ENCODE assay signal across 9 cellular contexts in the genomic region with DNA sequence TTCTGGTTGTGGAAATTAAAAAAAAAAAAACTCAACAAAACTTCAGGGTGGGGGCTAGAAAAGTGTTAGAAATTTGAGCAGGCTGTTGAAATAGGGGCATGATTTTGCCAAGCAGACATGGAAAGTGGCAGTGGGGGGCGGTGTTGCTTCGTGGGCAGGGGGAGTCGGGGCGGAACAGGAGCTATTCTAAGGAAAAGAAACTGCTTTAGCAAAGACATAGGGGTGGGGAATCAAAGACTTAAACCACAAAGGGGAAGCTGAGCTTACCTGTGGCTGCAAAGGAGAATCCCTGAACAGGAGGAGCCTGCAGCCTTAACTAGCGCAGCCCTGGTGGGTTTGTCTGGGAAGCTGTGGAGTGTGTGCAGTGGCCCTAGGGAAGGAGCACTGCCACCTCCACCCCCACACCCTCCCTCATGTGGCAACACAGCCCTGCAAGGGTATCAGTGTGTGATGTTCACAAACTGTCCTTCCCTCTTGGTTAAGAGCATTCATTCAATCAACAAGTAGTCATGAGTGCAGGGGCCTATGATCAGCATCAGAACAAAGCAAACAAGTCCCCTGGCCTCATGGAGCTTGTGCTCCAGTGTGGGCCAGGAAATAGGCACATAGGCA. TPM values are rescaled to one million over a fixed set of nuclear protein-coding genes. Genes with fewer than 3 reads are reported as not detected.
DNase-seq lines count a peak whose midpoint lies in the region; ATAC-seq and TF ChIP-seq lines count a peak whose summit lies in the region.
"Had no signal": no experiment of that assay in that cellular context is flagged by ENCODE, and none has a peak within 500 bp of the region (broad histone marks: within the 10 kb centered on the region; RNA-seq: fewer than 3 reads in every experiment).

No MANE protein-coding gene starts in this region.

- no peak overlapping the region for H3K4me3 ChIP-seq in DND-41 (ENCODE audit: low read depth in 1 of 2, low read length in 2 of 2)

- no TSS peak for BruUV-seq in Calu3 (replicated peaks; lab: Mats Ljungman, UMichigan)

- H3K4me1 Mint-ChIP-seq in IgD-negative memory B cell (peaks cover 58 to 68% (median 61%) of the 10 kb centered on the region in 3 donors), Calu3 (ENCODE audit: low read depth, unreplicated experiment) (peaks cover 33% of the 10 kb centered on the region)
- peaks cover 45% of the 10 kb centered on the region for H3K4me1 Mint-ChIP-seq in activated naive CD8-positive, alpha-beta T cell treated with anti-CD3 and anti-CD28 coated beads, Interleukin-2, amount 50 U/mL, for 24 hours

- no peak overlapping the region for H3K4me2 ChIP-seq in DND-41 (ENCODE audit: insufficient read depth, low read length)

- H3K27me3 ChIP-seq in DND-41 (ENCODE audit: insufficient read depth, low read length, poor library complexity): no peaks in the 10 kb centered on the region

- no peaks in the 10 kb centered on the region for H3K36me3 ChIP-seq in DND-41 (ENCODE audit: insufficient read depth, low read length)

- H3K36me3 Mint-ChIP-seq in IgD-negative memory B cell (peaks cover 8% of the 10 kb centered on the region), Calu3 (ENCODE audit: insufficient read depth, unreplicated experiment) (peaks cover 13% of the 10 kb centered on the region)
- peaks cover 30% of the 10 kb centered on the region for H3K36me3 Mint-ChIP-seq in activated naive CD8-positive, alpha-beta T cell treated with anti-CD3 and anti-CD28 coated beads, Interleukin-2, amount 50 U/mL, for 24 hours (ENCODE audit: low read depth)

- TF ChIP-seq CTCF in DND-41 (IDR thresholded peaks at IDR 0.05; ENCODE audit: borderline replicate concordance, extremely low read depth, low read length, poor library complexity, severe bottlenecking) (peak; percentile 34), Calu3 (IDR thresholded peaks at IDR 0.05; ENCODE audit: unreplicated experiment) (no peak)

- no peak overlapping the region for H2AFZ ChIP-seq in DND-41 (ENCODE audit: low read depth, low read length)

- H3K9me3 Mint-ChIP-seq in IgD-negative memory B cell (no peaks in the 10 kb centered on the region), Calu3 (ENCODE audit: low read depth, unreplicated experiment) (no peaks in the 10 kb centered on the region)
- H3K9me3 Mint-ChIP-seq in activated naive CD8-positive, alpha-beta T cell treated with anti-CD3 and anti-CD28 coated beads, Interleukin-2, amount 50 U/mL, for 24 hours: no peaks in the 10 kb centered on the region
- H3K9me3 Mint-ChIP-seq: activated naive CD4-positive, alpha-beta T cell treated with anti-CD3 and anti-CD28 coated beads, Interleukin-2, amount 50 U/mL, for 24 hours had no signal

- H3K4me1 ChIP-seq in DND-41 (ENCODE audit: insufficient read depth, low read length): no peaks in the 10 kb centered on the region

- H3K4me3 Mint-ChIP-seq in IgD-negative memory B cell (peak overlapping the region; percentile 5 to 88 (median 55)), Calu3 (ENCODE audit: low read depth, unreplicated experiment) (no peak overlapping the region)
- no peak overlapping the region for H3K4me3 Mint-ChIP-seq in activated naive CD8-positive, alpha-beta T cell treated with anti-CD3 and anti-CD28 coated beads, Interleukin-2, amount 50 U/mL, for 24 hours
- H3K4me3 Mint-ChIP-seq: activated naive CD4-positive, alpha-beta T cell treated with anti-CD3 and anti-CD28 coated beads, Interleukin-2, amount 50 U/mL, for 24 hours had no signal

- intact Hi-C loops in Calu3 (cut with micrococcal nuclease; ENCODE audit: unreplicated experiment): no loop called here

- no peak overlapping the region for H3K9ac ChIP-seq in DND-41 (ENCODE audit: low read depth, low read length)

- H3K27ac ChIP-seq in DND-41 (ENCODE audit: low read length): no peak overlapping the region

- DNase-seq in DND-41 (no peak), AML-193 (lab: John Stamatoyannopoulos, UW) (no peak), Calu3 (no peak), OCI-M2 (lab: John Stamatoyannopoulos, UW; ENCODE audit: unreplicated experiment) (no peak), NCI-H69 (lab: John Stamatoyannopoulos, UW) (no peak)
- DNase-seq in activated naive CD8-positive, alpha-beta T cell treated with anti-CD3 and anti-CD28 coated beads, Interleukin-2, amount 50 U/mL, for 24 hours: peak; percentile 54

- no peaks in the 10 kb centered on the region for H4K20me1 ChIP-seq in DND-41 (ENCODE audit: insufficient read depth, low read length)

- ATAC-seq in DND-41 (ENCODE audit: insufficient read depth, low read depth) (no peak), GM21390 (IDR thresholded peaks at IDR 0.05; ENCODE audit: unreplicated experiment) (peak; percentile 73)
- ATAC-seq in activated naive CD8-positive, alpha-beta T cell treated with anti-CD3 and anti-CD28 coated beads, Interleukin-2, amount 50 U/mL, for 24 hours: peak; percentile 44

- CTCF ChIA-PET in Calu3 (lab: Charles Lee): interaction anchor here (0.7 kb wide), 1 partner anchor 23 kb away, joined by 3 read pairs; no protein-coding TSS in a partner anchor

- H3K27me3 Mint-ChIP-seq in IgD-negative memory B cell (no peaks in the 10 kb centered on the region), Calu3 (ENCODE audit: unreplicated experiment) (no peaks in the 10 kb centered on the region)
- H3K27me3 Mint-ChIP-seq in activated naive CD8-positive, alpha-beta T cell treated with anti-CD3 and anti-CD28 coated beads, Interleukin-2, amount 50 U/mL, for 24 hours: no peaks in the 10 kb centered on the region
- H3K27me3 Mint-ChIP-seq: activated naive CD4-positive, alpha-beta T cell treated with anti-CD3 and anti-CD28 coated beads, Interleukin-2, amount 50 U/mL, for 24 hours had no signal

- no peaks in the 10 kb centered on the region for H3K79me2 ChIP-seq in DND-41 (ENCODE audit: insufficient read depth, low read length)

- H3K9me3 ChIP-seq in DND-41 (ENCODE audit: insufficient read depth, low read length, severe bottlenecking): no peaks in the 10 kb centered on the region

- H3K27ac Mint-ChIP-seq in IgD-negative memory B cell (peak overlapping the region; percentile 84 to 95 (median 86)), Calu3 (ENCODE audit: unreplicated experiment) (no peak overlapping the region)
- peak overlapping the region; percentile 28 for H3K27ac Mint-ChIP-seq in activated naive CD8-positive, alpha-beta T cell treated with anti-CD3 and anti-CD28 coated beads, Interleukin-2, amount 50 U/mL, for 24 hours
- H3K27ac Mint-ChIP-seq: activated naive CD4-positive, alpha-beta T cell treated with anti-CD3 and anti-CD28 coated beads, Interleukin-2, amount 50 U/mL, for 24 hours had no signal

RNA-seq across cellular contexts. Expression of a gene that starts 20.5 kb away (rescaled TPM):
- polyA plus RNA-seq in IgD-negative memory B cell: 174 TPM
- 116 and 120 TPM in 2 replicates for total RNA-seq in Calu3 (2022)

Comparison
In these comparisons a context has a peak if more than half of its experiments do, and no peak if none do; other contexts are left out.
1. H3K4me3 Mint-ChIP-seq: peak in IgD-negative memory B cell (4 of 4); none in activated naive CD8-positive, alpha-beta T cell treated with anti-CD3 and anti-CD28 coated beads, Interleukin-2, amount 50 U/mL, for 24 hours (single experiment) and Calu3 (single experiment).